In genomic region chr4:34432706-34433105, GRCh38 we compare ENCODE assay signal across 25 cellular contexts.
DNase-seq lines count a peak whose midpoint lies in the region; ATAC-seq, FAIRE-seq and TF ChIP-seq lines count a peak whose summit lies in the region.
"Had no signal": no experiment of that assay in that cellular context is flagged by ENCODE, and none has a peak within 500 bp of the region (broad histone marks: within the 10 kb centered on the region; RNA-seq: fewer than 3 reads in every experiment).

No MANE protein-coding gene starts in this region.

- no peaks in the 10 kb centered on the region for H3K36me3 ChIP-seq in H1 (ENCODE audit: control insufficient read depth in 2 of 4, insufficient read depth in 4 of 4, low read length in 3 of 4)
- H3K36me3 ChIP-seq in neural progenitor cell, result no peaks in the 10 kb centered on the region
- H3K36me3 ChIP-seq: BE2C, BLaER1 had no signal

- H3K4me3 ChIP-seq in H1 (ENCODE audit: extremely low read depth in 1 of 4, insufficient read depth in 2 of 4, low read depth in 3 of 4, low read length in 4 of 4) (no peak overlapping the region), neural progenitor cell (no peak overlapping the region)
- H3K4me3 ChIP-seq: BLaER1, GM12878 had no signal

- H3K4ac ChIP-seq in H1 (replicated peaks; ENCODE audit: insufficient read length, low read depth, low read length), result no peak overlapping the region

- no peak overlapping the region for H3K23ac ChIP-seq in H1 (ENCODE audit: insufficient read length)

- peaks cover 7% of the 10 kb centered on the region for H3K4me1 Mint-ChIP-seq in neural progenitor cell
- H3K4me1 Mint-ChIP-seq: CD4-positive, alpha-beta memory T cell; CD4-positive, CD25-positive, alpha-beta regulatory T cell; CD8-positive, alpha-beta memory T cell had no signal

- TF ChIP-seq RAD21 in H1 (IDR thresholded peaks at IDR 0.05 in 1 of 2, conservative IDR thresholded peaks at IDR 0.05 in 1 of 2; ENCODE audit: low read depth in 2 of 2, low read length in 2 of 2), result no peak

- no peak overlapping the region for H3K14ac ChIP-seq in H1 (ENCODE audit: insufficient read length)

- no peak for TF ChIP-seq EP300 in H1 (IDR thresholded peaks at IDR 0.05; ENCODE audit: borderline replicate concordance in 1 of 2, low read depth in 2 of 2, low read length in 2 of 2)

- DNase-seq in NCI-H69 (lab: John Stamatoyannopoulos, UW) (peak; percentile 28), H1 (ENCODE audit: low read depth in 1 of 2, low spot score in 2 of 2) (no peak), neural progenitor cell (ENCODE audit: low spot score) (peak; percentile 4), GM10266 (ENCODE audit: extremely low spot score) (no peak), left ventricle myocardium superior (no peak), GM03348 (ENCODE audit: low spot score) (no peak), NCI-H1436 treated with DMSO at 0.1 percent for 48 hours (lab: John Stamatoyannopoulos, UW) (no peak)
- DNase-seq: 8988T; ACHN; BE2C; C1 segment of cervical spinal cord; CD4-positive, alpha-beta memory T cell; CD4-positive, CD25-positive, alpha-beta regulatory T cell; CD8-positive, alpha-beta memory T cell; COR-L47; DMS 273 treated with DMSO at 0.1 percent for 48 hours; DMS153; DMS79; DND-41; GDM1 had no signal

- intact Hi-C loops in left ventricle myocardium superior (cut with micrococcal nuclease), result no loop called here

- TF ChIP-seq CTCF in H1 (IDR thresholded peaks at IDR 0.05; ENCODE audit: control extremely low read depth in 1 of 3, insufficient read depth in 1 of 3, low read depth in 1 of 3, low read length in 3 of 3) (no peak), neural progenitor cell (IDR thresholded peaks at IDR 0.05) (no peak), GM10266 (IDR thresholded peaks at IDR 0.05; ENCODE audit: control insufficient read depth, insufficient read depth, low read depth, missing control alignments) (no peak)

- H2BK15ac ChIP-seq in H1 (ENCODE audit: low read length), result no peak overlapping the region

- no peak overlapping the region for H3K56ac ChIP-seq in H1 (replicated peaks; ENCODE audit: insufficient read length, low read depth, low read length)

- H2BK5ac ChIP-seq in H1 (ENCODE audit: low read depth, low read length), result no peak overlapping the region

- ATAC-seq in left ventricle myocardium superior, result no peak
- ATAC-seq: GM12878 had no signal

- no peak overlapping the region for H2BK120ac ChIP-seq in H1 (replicated peaks; ENCODE audit: low read depth, low read length)

- H3K9ac ChIP-seq in H1 (replicated peaks in 1 of 4; ENCODE audit: extremely low read depth in 1 of 4, low read depth in 3 of 4, low read length in 3 of 4) (no peak overlapping the region), neural progenitor cell (no peak overlapping the region)
- H3K9ac ChIP-seq: BLaER1 had no signal

- no peak overlapping the region for H4K8ac ChIP-seq in H1 (ENCODE audit: extremely low read depth, insufficient read depth, low read length)

- no peak overlapping the region for H2BK20ac ChIP-seq in H1 (ENCODE audit: low read length)

- no peaks in the 10 kb centered on the region for H3K23me2 ChIP-seq in H1 (ENCODE audit: low read depth, low read length)

- no peaks in the 10 kb centered on the region for H3F3A ChIP-seq in neural progenitor cell (ENCODE audit: low read depth)

- TF ChIP-seq POLR2A in H1 (IDR thresholded peaks at IDR 0.05; ENCODE audit: control extremely low read depth in 1 of 2, low read depth in 2 of 2, low read length in 2 of 2), result no peak

- H3K4me2 ChIP-seq in H1 (ENCODE audit: insufficient read depth in 1 of 2, low read depth in 2 of 2, low read length in 2 of 2), result no peak overlapping the region
- H3K4me2 ChIP-seq in neural progenitor cell, result no peak overlapping the region
- H3K4me2 ChIP-seq: BLaER1 had no signal

- H3K79me2 ChIP-seq in H1 (ENCODE audit: control insufficient read depth in 1 of 2, insufficient read depth in 2 of 2, low read length in 2 of 2), result no peaks in the 10 kb centered on the region
- H3K79me2 ChIP-seq in neural progenitor cell (ENCODE audit: low read depth), result no peaks in the 10 kb centered on the region

- no peaks in the 10 kb centered on the region for H3K36me3 Mint-ChIP-seq in neural progenitor cell
- H3K36me3 Mint-ChIP-seq: CD14-positive monocyte; CD4-positive, alpha-beta memory T cell; CD4-positive, CD25-positive, alpha-beta regulatory T cell; CD8-positive, alpha-beta memory T cell had no signal

- no peak overlapping the region for H4K91ac ChIP-seq in H1 (replicated peaks; ENCODE audit: insufficient read length, low read length)

- H2AK5ac ChIP-seq in H1 (ENCODE audit: low read depth, low read length), result no peak overlapping the region

- no peaks in the 10 kb centered on the region for H3K27me3 Mint-ChIP-seq in neural progenitor cell (ENCODE audit: insufficient read depth, low read depth)
- H3K27me3 Mint-ChIP-seq: CD4-positive, alpha-beta memory T cell; CD4-positive, CD25-positive, alpha-beta regulatory T cell; CD8-positive, alpha-beta memory T cell had no signal

- WGBS in H1 (ENCODE audit: extremely low coverage in 1 of 2, insufficient coverage in 1 of 2, insufficient read length in 1 of 2, insufficient replicate concordance in 2 of 2, low coverage in 1 of 2, low lambda C conversion rate in 2 of 2, missing lambda C conversion rate in 1 of 2), 2 experiments, result 100% methylated on average over 5 of the region's 5 CpGs; no CpG with 5 or more reads in 1 of the 2 experiments

- no peak for FAIRE-seq in H1 (lab: Jason Lieb, UNC)
- FAIRE-seq: GM12878, GM12892, GM19239 had no signal

- H4K20me1 ChIP-seq in H1 (replicated peaks in 1 of 2; ENCODE audit: control insufficient read depth in 1 of 2, insufficient read depth in 2 of 2, low read length in 2 of 2), result no peaks in the 10 kb centered on the region
- H4K20me1 ChIP-seq in neural progenitor cell (ENCODE audit: low read depth), result no peaks in the 10 kb centered on the region
- H4K20me1 ChIP-seq: BLaER1 had no signal

- H3K27me3 ChIP-seq in H1 (replicated peaks in 1 of 4; ENCODE audit: control insufficient read depth in 3 of 4, extremely low read depth in 1 of 4, insufficient read depth in 3 of 4, low read length in 3 of 4), result no peaks in the 10 kb centered on the region
- H3K27me3 ChIP-seq in neural progenitor cell, result no peaks in the 10 kb centered on the region
- H3K27me3 ChIP-seq: BE2C, BLaER1 had no signal

- no peak overlapping the region for H3K18ac ChIP-seq in H1 (ENCODE audit: extremely low read depth, low read length)

- CTCF ChIA-PET in H1 (lab: Charles Lee; ENCODE audit: partially characterized antibody), result no interaction called here

- 0 out of 2 replicates have a peak overlapping the region, but pooled peaks have one; percentile 13 for H2AFZ ChIP-seq in H1 (ENCODE audit: low read length)
- H2AFZ ChIP-seq in neural progenitor cell (replicated peaks), result peak overlapping the region; percentile 57

- H3K27ac ChIP-seq in H1 (ENCODE audit: low read depth, low read length) (no peak overlapping the region), neural progenitor cell (no peak overlapping the region)
- H3K27ac ChIP-seq: BLaER1 had no signal

- H3K9me3 ChIP-seq in H1 (ENCODE audit: insufficient read depth in 2 of 2, low read depth in 1 of 2, low read length in 1 of 2) (no peaks in the 10 kb centered on the region), neural progenitor cell (ENCODE audit: low read depth) (no peaks in the 10 kb centered on the region)
- H3K9me3 ChIP-seq: BE2C, BLaER1 had no signal

- no peaks in the 10 kb centered on the region for H3K9me3 Mint-ChIP-seq in neural progenitor cell

- no peak overlapping the region for H3K4me3 Mint-ChIP-seq in neural progenitor cell
- H3K4me3 Mint-ChIP-seq: CD14-positive monocyte; CD4-positive, alpha-beta memory T cell; CD4-positive, CD25-positive, alpha-beta regulatory T cell; CD8-positive, alpha-beta memory T cell had no signal

- POLR2A ChIA-PET in H1 (lab: Charles Lee; ENCODE audit: partially characterized antibody), result no interaction called here

- H4K5ac ChIP-seq in H1 (ENCODE audit: insufficient read length, low read depth, low read length), result no peak overlapping the region

- H3K4me1 ChIP-seq in H1 (replicated peaks in 1 of 4; ENCODE audit: control insufficient read depth in 3 of 4, insufficient read depth in 4 of 4, low read length in 3 of 4), result no peaks in the 10 kb centered on the region
- no peaks in the 10 kb centered on the region for H3K4me1 ChIP-seq in neural progenitor cell
- H3K4me1 ChIP-seq: BE2C had no signal

- no peaks in the 10 kb centered on the region for H3K79me1 ChIP-seq in H1 (ENCODE audit: low read depth, low read length)

- no peak overlapping the region for H3K27ac Mint-ChIP-seq in neural progenitor cell
- H3K27ac Mint-ChIP-seq: CD14-positive monocyte; CD4-positive, alpha-beta memory T cell; CD4-positive, CD25-positive, alpha-beta regulatory T cell; CD8-positive, alpha-beta memory T cell had no signal

- no peak overlapping the region for H2BK12ac ChIP-seq in H1 (ENCODE audit: low read depth, low read length)

TF ChIP-seq in H1, 55 proteins besides CTCF, POLR2A, EP300 and RAD21:
- no peak for TF ChIP-seq SUZ12 (IDR thresholded peaks at IDR 0.05; ENCODE audit: low read length)
- no peak for TF ChIP-seq PHF8 (conservative IDR thresholded peaks at IDR 0.05; ENCODE audit: low read depth, low read length)
- TF ChIP-seq RXRA (IDR thresholded peaks at IDR 0.05; ENCODE audit: insufficient read depth, low read depth, low read length), result no peak
- TF ChIP-seq SIN3A (conservative IDR thresholded peaks at IDR 0.05 in 1 of 2, IDR thresholded peaks at IDR 0.05 in 1 of 2; ENCODE audit: low read depth in 1 of 2, low read length in 2 of 2), result no peak
- TF ChIP-seq NANOG (IDR thresholded peaks at IDR 0.05; ENCODE audit: insufficient read depth, low read depth, low read length, poor library complexity, severe bottlenecking), result no peak
- TF ChIP-seq BRCA1 (IDR thresholded peaks at IDR 0.05; ENCODE audit: low read depth, low read length), result no peak
- no peak for TF ChIP-seq SRF (IDR thresholded peaks at IDR 0.05; ENCODE audit: low read depth, low read length)
- no peak for TF ChIP-seq FOSL1 (IDR thresholded peaks at IDR 0.05; ENCODE audit: insufficient read depth, low read depth, low read length)
- TF ChIP-seq RNF2 (IDR thresholded peaks at IDR 0.05; ENCODE audit: borderline replicate concordance, low read depth, low read length, missing control alignments, poor library complexity, severe bottlenecking), result no peak
- no peak for TF ChIP-seq GABPA (IDR thresholded peaks at IDR 0.05; ENCODE audit: borderline replicate concordance, insufficient read depth, low read length)
- no peak for TF ChIP-seq HDAC2 (IDR thresholded peaks at IDR 0.05; ENCODE audit: borderline replicate concordance in 1 of 2, low read depth in 2 of 2, low read length in 2 of 2)
- TF ChIP-seq TBP (IDR thresholded peaks at IDR 0.05; ENCODE audit: low read depth, low read length), result no peak

Comparison
In these comparisons a context has a peak if more than half of its experiments do, and no peak if none do; other contexts are left out.
1. DNase-seq: peak in NCI-H69 (single experiment) and neural progenitor cell (single experiment); none in H1 (0 of 2), GM10266 (single experiment), left ventricle myocardium superior (single experiment), GM03348 (single experiment) and NCI-H1436 treated with DMSO at 0.1 percent for 48 hours (single experiment).